12 cellular contexts compared by ENCODE assay signal in the genomic region with DNA sequence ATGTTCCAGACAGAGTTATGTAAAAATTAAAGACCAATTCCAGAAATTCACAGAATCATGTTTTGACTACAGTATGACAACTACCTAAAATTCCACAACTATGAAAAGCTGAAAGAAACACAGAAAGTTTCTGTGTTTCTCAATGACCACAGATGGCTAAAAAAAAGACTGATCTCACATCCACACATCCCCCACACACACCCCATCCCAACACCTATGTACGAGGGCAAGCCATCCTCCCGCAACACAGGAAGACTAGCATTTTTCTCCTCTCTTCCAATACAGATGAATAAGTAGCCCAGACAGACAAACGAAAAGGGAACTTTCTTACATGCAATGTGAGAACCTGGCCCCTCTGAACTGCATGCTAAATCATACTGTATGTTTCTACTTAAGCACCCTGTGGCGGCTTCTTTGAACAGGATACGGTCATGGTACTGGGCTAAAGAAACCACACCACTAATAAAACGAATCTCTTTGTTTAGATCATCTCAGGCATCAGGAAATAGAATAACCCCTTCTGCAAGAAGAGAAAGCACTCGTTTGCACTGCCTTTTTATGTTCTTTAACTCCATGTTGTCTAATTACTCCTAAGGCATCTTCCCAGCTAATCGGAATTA.
A peak's percentile ranks its signal among the peaks of the same experiment; 100 is the strongest.
DNase-seq lines count a peak whose midpoint lies in the region; ATAC-seq and TF ChIP-seq lines count a peak whose summit lies in the region.
"Had no signal": no experiment of that assay in that cellular context is flagged by ENCODE, and none has a peak within 500 bp of the region (broad histone marks: within the 10 kb centered on the region; RNA-seq: fewer than 3 reads in every experiment).

No MANE protein-coding gene starts in this region.

- no peak overlapping the region for H3K4me3 Mint-ChIP-seq in activated T-cell treated with anti-CD3 and anti-CD28 coated beads, Interleukin-2, amount 50 U/mL, for 24 hours
- peak overlapping the region; percentile 33 to 43 for H3K4me3 Mint-ChIP-seq in stimulated activated naive B cell treated with anti-CD40 and anti-IgM and Interleukin-4, amounts not matched to agents 10 μg/mL and 1 μg/mL and 100 μg/mL, for 72 hours

- no peak for TF ChIP-seq CTCF in omental fat pad (IDR thresholded peaks at IDR 0.05)

- no peaks in the 10 kb centered on the region for H3K9me3 Mint-ChIP-seq in activated T-cell treated with anti-CD3 and anti-CD28 coated beads, Interleukin-2, amount 50 U/mL, for 24 hours
- H3K9me3 Mint-ChIP-seq in stimulated activated naive B cell treated with anti-CD40 and anti-IgM and Interleukin-4, amounts not matched to agents 10 μg/mL and 1 μg/mL and 100 μg/mL, for 72 hours: no peaks in the 10 kb centered on the region

- peaks cover 7% of the 10 kb centered on the region for H3K36me3 Mint-ChIP-seq in activated T-cell treated with anti-CD3 and anti-CD28 coated beads, Interleukin-2, amount 50 U/mL, for 24 hours (ENCODE audit: low read depth)
- H3K36me3 Mint-ChIP-seq in stimulated activated naive B cell treated with anti-CD40 and anti-IgM and Interleukin-4, amounts not matched to agents 10 μg/mL and 1 μg/mL and 100 μg/mL, for 72 hours: peaks cover 0 to 15% of the 10 kb centered on the region in 2 donors

- no peak for DNase-seq in activated T-cell treated with anti-CD3 and anti-CD28 coated beads, Interleukin-2, amount 50 U/mL, for 24 hours
- DNase-seq in activated T-cell treated with anti-CD3 and anti-CD28 coated beads for 4 hours (no peak), NCI-H69 (lab: John Stamatoyannopoulos, UW) (peak; percentile 78), omental fat pad (ENCODE audit: low spot score) (no peak), hippocampal formation (lab: John Stamatoyannopoulos, UW) (no peak), activated gamma-delta T cell (lab: John Stamatoyannopoulos, UW) (no peak)
- no peak for DNase-seq in stimulated activated naive B cell treated with anti-CD40 and anti-IgM and Interleukin-4, amounts not matched to agents 10 μg/mL and 1 μg/mL and 100 μg/mL, for 72 hours
- DNase-seq: NCI-H345, pancreas had no signal

- H3K27me3 Mint-ChIP-seq in activated T-cell treated with anti-CD3 and anti-CD28 coated beads, Interleukin-2, amount 50 U/mL, for 24 hours: no peaks in the 10 kb centered on the region
- H3K27me3 Mint-ChIP-seq in stimulated activated naive B cell treated with anti-CD40 and anti-IgM and Interleukin-4, amounts not matched to agents 10 μg/mL and 1 μg/mL and 100 μg/mL, for 72 hours: peaks cover 0 to 7% of the 10 kb centered on the region in 2 donors

- ATAC-seq in GM21825 (IDR thresholded peaks at IDR 0.05; ENCODE audit: unreplicated experiment) (peak; percentile 63), omental fat pad (ENCODE audit: low FRiP score) (no peak)
- peak; percentile 24 to 30 for ATAC-seq in stimulated activated naive B cell treated with anti-CD40 and anti-IgM and Interleukin-4, amounts not matched to agents 10 μg/mL and 1 μg/mL and 100 μg/mL, for 72 hours (replicated peaks)
- ATAC-seq: esophagus mucosa, HCT116, pancreas had no signal

- H3K27ac Mint-ChIP-seq in activated T-cell treated with anti-CD3 and anti-CD28 coated beads, Interleukin-2, amount 50 U/mL, for 24 hours: peak overlapping the region; percentile 53
- peak overlapping the region; percentile 95 for H3K27ac Mint-ChIP-seq in stimulated activated naive B cell treated with anti-CD40 and anti-IgM and Interleukin-4, amounts not matched to agents 10 μg/mL and 1 μg/mL and 100 μg/mL, for 72 hours

- peaks cover 47% of the 10 kb centered on the region for H3K4me1 Mint-ChIP-seq in activated T-cell treated with anti-CD3 and anti-CD28 coated beads, Interleukin-2, amount 50 U/mL, for 24 hours (ENCODE audit: low read depth)
- peaks cover 21 to 66% of the 10 kb centered on the region in 2 donors for H3K4me1 Mint-ChIP-seq in stimulated activated naive B cell treated with anti-CD40 and anti-IgM and Interleukin-4, amounts not matched to agents 10 μg/mL and 1 μg/mL and 100 μg/mL, for 72 hours
